In genomic region chr12:125149160-125150108, GRCh38 we compare ENCODE assay signal across 11 cellular contexts. TPM values are rescaled to one million over a fixed set of nuclear protein-coding genes. Genes with fewer than 3 reads are reported as not detected.
DNase-seq lines count a peak whose midpoint lies in the region; ATAC-seq, FAIRE-seq and TF ChIP-seq lines count a peak whose summit lies in the region.
"Had no signal": no experiment of that assay in that cellular context is flagged by ENCODE, and none has a peak within 500 bp of the region (broad histone marks: within the 10 kb centered on the region; RNA-seq: fewer than 3 reads in every experiment).

No MANE protein-coding gene starts in this region.

- no peak overlapping the region for H3K4me3 ChIP-seq in bronchial epithelial cell (ENCODE audit: low read depth, low read length)
- H3K4me3 ChIP-seq: psoas muscle had no signal

- H3K27me3 ChIP-seq in bronchial epithelial cell (ENCODE audit: control insufficient read depth, insufficient read depth, low read length) = peaks cover 2% of the 10 kb centered on the region

- DNase-seq in GM18507 (ENCODE audit: extremely low spot score, insufficient read length, low read depth) = peak; percentile 69
- no peak for DNase-seq in bronchial epithelial cell (ENCODE audit: low read depth)
- no peak for DNase-seq in activated T-cell treated with anti-CD3 and anti-CD28 coated beads, Interleukin-2, amount 50 U/mL, for 48 hours
- DNase-seq in NCI-H1048 (lab: John Stamatoyannopoulos, UW) = no peak
- no peak for DNase-seq in stimulated activated CD4-positive, alpha-beta T cell treated with anti-CD3 and anti-CD28 coated beads, Interleukin-2, amount 100 ng/mL, for 48 hours
- no peak for DNase-seq in globus pallidus (ENCODE audit: low spot score)
- DNase-seq: NCI-H1694 treated with DMSO at 0.1 percent for 48 hours, psoas muscle had no signal

- TF ChIP-seq CTCF in bronchial epithelial cell (IDR thresholded peaks at IDR 0.05; ENCODE audit: insufficient read depth, low read length, severe bottlenecking) = no peak

- ATAC-seq in GM21390 (IDR thresholded peaks at IDR 0.05; ENCODE audit: unreplicated experiment) (peak; percentile 95), HG03196 (IDR thresholded peaks at IDR 0.05; ENCODE audit: unreplicated experiment) (peak; percentile 89)
- ATAC-seq: psoas muscle; stimulated activated effector memory CD8-positive, alpha-beta T cell treated with anti-CD3 and anti-CD28 coated beads, Interleukin-12 subunit alpha, Interleukin-12 subunit beta, amount 100 ng/mL, for 72 hours had no signal

- no peaks in the 10 kb centered on the region for H3K36me3 ChIP-seq in bronchial epithelial cell (ENCODE audit: control insufficient read depth, insufficient read depth, low read length)

- peak; percentile 95 for FAIRE-seq in GM18507 (lab: Jason Lieb, UNC)
- FAIRE-seq in bronchial epithelial cell (lab: Jason Lieb, UNC) = peak; percentile 13

RNA-seq across cellular contexts. Expression of gene TMEM132B, which starts 36.8 kb away (rescaled TPM):
- total RNA-seq in bronchial epithelial cell = 0.53 and 0.77 TPM in 2 replicates
